9 cellular contexts compared by ENCODE assay signal in the genomic region with DNA sequence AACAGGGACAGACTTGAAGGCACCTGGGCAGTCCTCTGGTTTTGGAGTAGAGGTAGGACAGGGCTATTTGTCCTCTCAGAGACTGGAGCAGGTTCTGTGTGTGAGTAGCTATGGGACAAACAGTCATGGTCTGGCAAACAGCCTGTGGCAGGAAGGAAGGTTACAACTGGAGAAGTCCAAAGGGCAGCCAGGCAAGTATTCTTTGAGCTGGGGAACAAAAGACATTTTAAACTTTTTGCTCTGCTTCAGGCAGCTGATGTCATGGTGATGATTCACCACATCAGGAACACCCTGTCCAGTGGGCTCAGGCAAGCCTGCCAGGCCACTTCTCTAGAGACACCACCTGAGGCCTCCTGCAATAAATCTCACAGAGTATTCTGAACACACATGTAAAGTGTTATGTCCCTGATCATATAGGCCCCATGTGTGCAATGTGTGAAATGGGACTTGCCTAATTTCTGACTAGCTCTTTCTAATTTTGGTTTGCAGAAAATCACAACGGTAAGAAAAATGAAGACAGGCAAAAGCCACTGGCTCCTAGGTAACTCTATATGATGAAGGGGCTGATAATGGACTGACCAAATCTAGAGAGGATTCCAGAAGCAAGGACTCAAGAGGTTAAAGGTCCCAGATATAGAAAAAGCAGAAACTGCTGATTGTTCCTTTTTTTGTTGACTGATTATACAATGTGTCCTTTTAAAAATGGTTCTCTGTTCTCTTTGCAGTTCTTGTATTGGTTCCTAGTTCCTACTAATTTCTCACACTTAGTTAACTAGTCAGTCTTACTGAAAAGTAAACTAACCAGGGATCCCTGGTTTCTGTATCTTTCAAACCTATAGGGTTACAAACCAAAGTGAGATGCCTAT. TPM values are rescaled to one million over a fixed set of nuclear protein-coding genes. Genes with fewer than 3 reads are reported as not detected.
DNase-seq lines count a peak whose midpoint lies in the region; ATAC-seq and TF ChIP-seq lines count a peak whose summit lies in the region.
"Not testable (repeated sequence)": the region's sequence is repeated elsewhere in the genome, so short reads cannot be mapped to it uniquely, and the experiment has no call there.
"Had no signal": no experiment of that assay in that cellular context is flagged by ENCODE, and none has a peak within 500 bp of the region (broad histone marks: within the 10 kb centered on the region; RNA-seq: fewer than 3 reads in every experiment).

No MANE protein-coding gene starts in this region.

- ATAC-seq in CD8-positive, alpha-beta T cell = not testable (repeated sequence)
- ATAC-seq in natural killer cell = peak in 2 of 3 donors; percentile 32 to 41
- ATAC-seq in stimulated activated effector memory CD8-positive, alpha-beta T cell treated with anti-CD3 and anti-CD28 coated beads, Interleukin-12 subunit alpha, Interleukin-12 subunit beta, amount 100 ng/mL, for 72 hours = peak; percentile 34

- H3K4me3 ChIP-seq in CD8-positive, alpha-beta T cell (ENCODE audit: low read depth, low read length); SJCRH30; esophagus (ENCODE audit: low read depth in 1 of 2, low read length in 2 of 2): not testable (repeated sequence)

- not testable (repeated sequence) for H3K4me3 Mint-ChIP-seq in CD8-positive, alpha-beta T cell; immature natural killer cell; natural killer cell; stimulated activated effector memory CD8-positive, alpha-beta T cell treated with anti-CD3 and anti-CD28 coated beads, Interleukin-12 subunit alpha, Interleukin-12 subunit beta, amount 100 ng/mL, for 72 hours

- not testable (repeated sequence) for H3K36me3 ChIP-seq in CD8-positive, alpha-beta T cell (ENCODE audit: insufficient read depth, low read length); SJCRH30; esophagus (ENCODE audit: control insufficient read depth in 2 of 2, insufficient read depth in 2 of 2, low read length in 1 of 2)

- H3K36me3 Mint-ChIP-seq in CD8-positive, alpha-beta T cell = peaks cover 64% of the 10 kb centered on the region
- H3K36me3 Mint-ChIP-seq in immature natural killer cell (peaks cover 7 to 24% (median 19%) of the 10 kb centered on the region in 3 donors), natural killer cell (peaks cover 11% of the 10 kb centered on the region)
- H3K36me3 Mint-ChIP-seq in stimulated activated effector memory CD8-positive, alpha-beta T cell treated with anti-CD3 and anti-CD28 coated beads, Interleukin-12 subunit alpha, Interleukin-12 subunit beta, amount 100 ng/mL, for 72 hours = peaks cover 58% of the 10 kb centered on the region

- H3K27me3 Mint-ChIP-seq in CD8-positive, alpha-beta T cell (ENCODE audit: low read depth); immature natural killer cell (ENCODE audit: low read depth in 3 of 3); natural killer cell (ENCODE audit: low read depth in 2 of 2): not testable (repeated sequence)

- H3K9me3 Mint-ChIP-seq in CD8-positive, alpha-beta T cell; immature natural killer cell; natural killer cell; stimulated activated effector memory CD8-positive, alpha-beta T cell treated with anti-CD3 and anti-CD28 coated beads, Interleukin-12 subunit alpha, Interleukin-12 subunit beta, amount 100 ng/mL, for 72 hours: not testable (repeated sequence)

- TF ChIP-seq CTCF in CD8-positive, alpha-beta T cell (IDR thresholded peaks at IDR 0.05); natural killer cell (IDR thresholded peaks at IDR 0.05): not testable (repeated sequence)

- not testable (repeated sequence) for H3K27me3 ChIP-seq in CD8-positive, alpha-beta T cell (ENCODE audit: insufficient read depth, low read length); SJCRH30; esophagus (ENCODE audit: control insufficient read depth in 1 of 2, insufficient read depth in 2 of 2, low read length in 2 of 2)

- POLR2A ChIA-PET in CD8-positive, alpha-beta T cell (lab: Charles Lee) = not testable (repeated sequence)

- CTCF ChIA-PET in CD8-positive, alpha-beta T cell (lab: Charles Lee) = not testable (repeated sequence)

- WGBS in esophagus, 2 donors = 64 to 70% methylated on average over 1 of the region's 1 CpG

- H3K4me1 ChIP-seq in CD8-positive, alpha-beta T cell (ENCODE audit: insufficient read depth, low read length); SJCRH30; esophagus (ENCODE audit: control insufficient read depth in 2 of 2, insufficient read depth in 2 of 2, low read length in 1 of 2): not testable (repeated sequence)

- H3K27ac Mint-ChIP-seq in CD8-positive, alpha-beta T cell = peak overlapping the region; percentile 66
- H3K27ac Mint-ChIP-seq in immature natural killer cell (peak overlapping the region in 5 of 6 donors; percentile 42 to 85 (median 64)), natural killer cell (peak overlapping the region; percentile 65 to 83)
- H3K27ac Mint-ChIP-seq in stimulated activated effector memory CD8-positive, alpha-beta T cell treated with anti-CD3 and anti-CD28 coated beads, Interleukin-12 subunit alpha, Interleukin-12 subunit beta, amount 100 ng/mL, for 72 hours = peak overlapping the region; percentile 45

- H3K9me3 ChIP-seq in CD8-positive, alpha-beta T cell (ENCODE audit: low read length); SJCRH30 (replicated peaks); esophagus (ENCODE audit: control insufficient read depth in 2 of 2, insufficient read depth in 1 of 2, low read depth in 1 of 2, low read length in 1 of 2): not testable (repeated sequence)

- H3K4me1 Mint-ChIP-seq in CD8-positive, alpha-beta T cell (ENCODE audit: low read depth) = peaks cover 54% of the 10 kb centered on the region
- peaks cover 40 to 64% of the 10 kb centered on the region in 2 donors for H3K4me1 Mint-ChIP-seq in immature natural killer cell
- H3K4me1 Mint-ChIP-seq in natural killer cell = peaks cover 52 to 56% of the 10 kb centered on the region in 2 donors
- H3K4me1 Mint-ChIP-seq in stimulated activated effector memory CD8-positive, alpha-beta T cell treated with anti-CD3 and anti-CD28 coated beads, Interleukin-12 subunit alpha, Interleukin-12 subunit beta, amount 100 ng/mL, for 72 hours = peaks cover 45% of the 10 kb centered on the region

- not testable (repeated sequence) for H3K27ac ChIP-seq in CD8-positive, alpha-beta T cell (ENCODE audit: low read depth, low read length); SJCRH30
- H3K27ac ChIP-seq in esophagus (ENCODE audit: low read depth in 2 of 2, low read length in 1 of 2) = peak overlapping the region; percentile 73 to 78

- DNase-seq in CD8-positive, alpha-beta T cell; immature natural killer cell; natural killer cell; stimulated activated effector memory CD8-positive, alpha-beta T cell treated with anti-CD3 and anti-CD28 coated beads, Interleukin-12 subunit alpha, Interleukin-12 subunit beta, amount 100 ng/mL, for 72 hours (ENCODE audit: low spot score in 2 of 2): not testable (repeated sequence)
- peak; percentile 69 for DNase-seq in HT-29 (ENCODE audit: low spot score)
- DNase-seq in SJCRH30 = peak; percentile 9 to 34
- DNase-seq in amniotic epithelial cell (ENCODE audit: low read depth) = peak; percentile 40

- intact Hi-C loops in CD8-positive, alpha-beta T cell (cut with DNase I, micrococcal nuclease); natural killer cell (cut with micrococcal nuclease): not testable (repeated sequence)

RNA-seq across cellular contexts. Expression of gene PPIAL4G, which starts 58.7 kb away (rescaled TPM):
- total RNA-seq in CD8-positive, alpha-beta T cell = under 1 TPM; 0.11 to 0.25 TPM
- not detected in 2 replicates for total RNA-seq in HT-29 (2014; rRNA removed; shearing (Covaris generic))
- total RNA-seq in SJCRH30 (2014; rRNA removed; shearing (Covaris generic)) = not detected in 2 replicates
- polyA plus RNA-seq in esophagus (under 1 TPM in 1 of 2 donors, not detected in 1; 0.02 TPM), immature natural killer cell (under 1 TPM in 2 of 3 donors, not detected in 1; 0.12 to 0.24 TPM)
- total RNA-seq in natural killer cell = under 1 TPM; 0.33 to 0.50 (median 0.43) TPM
- total RNA-seq: left ventricle myocardium inferior had no signal
